8 cellular contexts compared by ENCODE assay signal in genomic region chr6:17032595-17033591, GRCh38.
A peak's percentile ranks its signal among the peaks of the same experiment; 100 is the strongest.
DNase-seq lines count a peak whose midpoint lies in the region; ATAC-seq, FAIRE-seq and TF ChIP-seq lines count a peak whose summit lies in the region.

No MANE protein-coding gene starts in this region.

- no peak overlapping the region for H2AFZ ChIP-seq in MM.1S (ENCODE audit: low read length)

- H3K9ac ChIP-seq in MM.1S (ENCODE audit: low read length), result no peak overlapping the region

- H4K20me1 ChIP-seq in MM.1S (ENCODE audit: insufficient read depth, low read length), result no peaks in the 10 kb centered on the region

- no peaks in the 10 kb centered on the region for H3K79me2 ChIP-seq in MM.1S (ENCODE audit: low read length)

- H3F3A ChIP-seq in MM.1S (ENCODE audit: insufficient read depth, low read length), result no peaks in the 10 kb centered on the region

- H3K4me3 ChIP-seq in gastroesophageal sphincter, result peak overlapping the region; percentile 18 to 22
- no peak overlapping the region for H3K4me3 ChIP-seq in MM.1S (ENCODE audit: low read length)

- no peak overlapping the region for H3K4me2 ChIP-seq in MM.1S (ENCODE audit: low read depth, low read length)

- peak; percentile 96 for DNase-seq in EL
- peak; percentile 62 for DNase-seq in T1000 (lab: John Stamatoyannopoulos, UW)
- DNase-seq in putamen (ENCODE audit: low spot score), result peak; percentile 79
- DNase-seq in NCI-H774 (lab: John Stamatoyannopoulos, UW), result no peak
- DNase-seq in MM.1S, result no peak
- DNase-seq in D721Med (ENCODE audit: insufficient read length, low spot score), result no peak

- 7 to 16% methylated on average over 15 of the region's 15 CpGs for WGBS in gastroesophageal sphincter (ENCODE audit: low coverage in 1 of 2), 2 donors

- TF ChIP-seq EP300 in gastroesophageal sphincter (IDR thresholded peaks at IDR 0.05), result no peak

- TF ChIP-seq POLR2A in gastroesophageal sphincter (IDR thresholded peaks at IDR 0.05), result no peak

- peaks cover 0 to 20% (median 0%) of the 10 kb centered on the region in 3 donors for H3K4me1 ChIP-seq in gastroesophageal sphincter
- no peaks in the 10 kb centered on the region for H3K4me1 ChIP-seq in MM.1S (ENCODE audit: low read length)

- TF ChIP-seq CTCF in gastroesophageal sphincter (IDR thresholded peaks at IDR 0.05), result no peak
- TF ChIP-seq CTCF in MM.1S (IDR thresholded peaks at IDR 0.05; ENCODE audit: low read length), result no peak
- TF ChIP-seq CTCF in D721Med (IDR thresholded peaks at IDR 0.05; ENCODE audit: insufficient read depth, missing control alignments), result no peak

- FAIRE-seq in D721Med (lab: Jason Lieb, UNC), result no peak

- no peaks in the 10 kb centered on the region for H3K36me3 ChIP-seq in gastroesophageal sphincter
- no peaks in the 10 kb centered on the region for H3K36me3 ChIP-seq in MM.1S (replicated peaks; ENCODE audit: insufficient read depth, low read length)

- H3K9me3 ChIP-seq in gastroesophageal sphincter (no peaks in the 10 kb centered on the region), MM.1S (replicated peaks; ENCODE audit: insufficient read depth, low read length) (no peaks in the 10 kb centered on the region)

- ATAC-seq in gastroesophageal sphincter (peak; percentile 85), GM21515 (IDR thresholded peaks at IDR 0.05; ENCODE audit: unreplicated experiment) (no peak)

- no peaks in the 10 kb centered on the region for H3K9me2 ChIP-seq in MM.1S (replicated peaks; ENCODE audit: insufficient read depth, low read length)

- peak overlapping the region; percentile 73 to 82 (median 78) for H3K27ac ChIP-seq in gastroesophageal sphincter
- no peak overlapping the region for H3K27ac ChIP-seq in MM.1S (ENCODE audit: low read length)

- no peaks in the 10 kb centered on the region for H3K27me3 ChIP-seq in gastroesophageal sphincter
- H3K27me3 ChIP-seq in MM.1S (replicated peaks; ENCODE audit: insufficient read depth, low read length), result no peaks in the 10 kb centered on the region

Comparison
In these comparisons a context has a peak if more than half of its experiments do, and no peak if none do; other contexts are left out.
1. DNase-seq: peak in EL (single experiment), T1000 (single experiment) and putamen (single experiment); none in NCI-H774 (single experiment), MM.1S (single experiment) and D721Med (single experiment).